ENCODE assay signal across 29 cellular contexts in the genomic region with DNA sequence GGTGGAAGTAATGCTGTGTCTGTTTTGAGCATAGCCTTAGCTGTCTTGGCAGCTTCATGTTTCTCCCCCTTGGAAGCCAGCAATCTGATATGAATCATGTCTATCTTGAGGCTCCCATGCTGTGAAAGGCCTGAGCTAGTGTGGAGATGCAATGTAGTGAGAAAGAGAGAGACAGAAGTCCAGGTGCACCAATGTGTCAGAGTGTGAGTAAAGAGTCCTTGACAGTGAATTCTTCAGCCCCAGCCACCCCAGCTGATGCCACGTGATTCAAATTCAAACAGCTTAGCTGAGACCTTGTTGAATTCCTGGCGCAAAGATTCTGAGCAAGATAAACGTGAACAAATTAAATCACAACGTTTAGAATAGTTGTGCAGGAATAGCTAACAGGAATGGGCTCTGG.
DNase-seq lines count a peak whose midpoint lies in the region; ATAC-seq and TF ChIP-seq lines count a peak whose summit lies in the region.
"Had no signal": no experiment of that assay in that cellular context is flagged by ENCODE, and none has a peak within 500 bp of the region (broad histone marks: within the 10 kb centered on the region; RNA-seq: fewer than 3 reads in every experiment).

No MANE protein-coding gene starts in this region.

- DNase-seq in DMS53 (lab: John Stamatoyannopoulos, UW) (peak; percentile 11), DMS53 treated with DMSO at 0.1 percent for 48 hours (lab: John Stamatoyannopoulos, UW; ENCODE audit: unreplicated experiment) (no peak), astrocyte of the hippocampus (ENCODE audit: low read depth, low spot score) (peak; percentile 18), mesendoderm (peak; percentile 50), thyroid gland (peak; percentile 24 to 29), COLO829 (ENCODE audit: low spot score) (no peak)
- no peak for DNase-seq in CD4-positive, alpha-beta T cell
- DNase-seq: activated CD4-positive, alpha-beta T cell treated with anti-CD3 and anti-CD28 coated beads, Interleukin-2, amount 50 U/mL, for 48 hours; activated CD4-positive, CD25-positive, alpha-beta regulatory T cell; activated CD8-positive, alpha-beta memory T cell treated with anti-CD3 and anti-CD28 coated beads, Interleukin-2, amount 50 U/mL, for 48 hours; CD8-positive, alpha-beta memory T cell; DMS79; dorsolateral prefrontal cortex; GF-D8; GOT3; left cardiac atrium; mesenchymal stem cell; natural killer cell; NCI-H1105 treated with DMSO at 0.1 percent for 48 hours; NCI-H2107; NCI-H526 treated with DMSO at 0.1 percent for 48 hours; RPMI8226; stimulated activated CD8-positive, alpha-beta memory T cell treated with anti-CD3 and anti-CD28 coated beads, Interleukin-4, amount 100 ng/mL, for 48 hours; T1000; transverse colon had no signal

- H3K27ac ChIP-seq in mesendoderm (ENCODE audit: low read depth, low read length) (no peak overlapping the region), thyroid gland (no peak overlapping the region)
- no peak overlapping the region for H3K27ac ChIP-seq in CD4-positive, alpha-beta T cell (ENCODE audit: low read depth, low read length)
- H3K27ac ChIP-seq: 22Rv1, dorsolateral prefrontal cortex, transverse colon had no signal

- TF ChIP-seq CTCF in thyroid gland (IDR thresholded peaks at IDR 0.05) = no peak
- TF ChIP-seq CTCF in CD4-positive, alpha-beta T cell (IDR thresholded peaks at IDR 0.05) = no peak

- CTCF ChIA-PET in CD4-positive, alpha-beta T cell (lab: Charles Lee) = no interaction called here

- no CpG with 5 or more reads among the region's 4 CpGs for WGBS in mesendoderm (ENCODE audit: extremely low coverage, insufficient coverage, low lambda C conversion rate)
- WGBS in thyroid gland, 2 donors = 26 to 31% methylated on average over 4 of the region's 4 CpGs

- H3K27ac Mint-ChIP-seq in CD4-positive, alpha-beta T cell = no peak overlapping the region
- H3K27ac Mint-ChIP-seq: activated naive CD4-positive, alpha-beta T cell treated with anti-CD3 and anti-CD28 coated beads, Interleukin-2, amount 50 U/mL, for 24 hours; activated T-helper 17 cell treated with anti-CD3 and anti-CD28 coated beads, Interleukin-2, amount 50 U/mL, for 72 hours; CD8-positive, alpha-beta memory T cell; natural killer cell had no signal

- no peaks in the 10 kb centered on the region for H3K4me1 Mint-ChIP-seq in CD4-positive, alpha-beta T cell (ENCODE audit: low read depth)
- H3K4me1 Mint-ChIP-seq: activated naive CD4-positive, alpha-beta T cell treated with anti-CD3 and anti-CD28 coated beads, Interleukin-2, amount 50 U/mL, for 24 hours; activated T-helper 17 cell treated with anti-CD3 and anti-CD28 coated beads, Interleukin-2, amount 50 U/mL, for 72 hours; CD8-positive, alpha-beta memory T cell; natural killer cell had no signal

- no peak overlapping the region for H3K4me3 Mint-ChIP-seq in CD4-positive, alpha-beta T cell
- H3K4me3 Mint-ChIP-seq: activated naive CD4-positive, alpha-beta T cell treated with anti-CD3 and anti-CD28 coated beads, Interleukin-2, amount 50 U/mL, for 24 hours; activated T-helper 17 cell treated with anti-CD3 and anti-CD28 coated beads, Interleukin-2, amount 50 U/mL, for 72 hours; CD8-positive, alpha-beta memory T cell; natural killer cell had no signal

- no peak for ATAC-seq in CD4-positive, alpha-beta T cell (ENCODE audit: poor library complexity)
- no peak for ATAC-seq in GM19324 (IDR thresholded peaks at IDR 0.05; ENCODE audit: low FRiP score, unreplicated experiment)
- ATAC-seq: activated T-helper 17 cell treated with anti-CD3 and anti-CD28 coated beads, Interleukin-2, amount 50 U/mL, for 72 hours; left cardiac atrium; natural killer cell had no signal

- no peak overlapping the region for H3K23ac ChIP-seq in mesendoderm (ENCODE audit: low read length)

- no peak overlapping the region for H2BK15ac ChIP-seq in mesendoderm (replicated peaks; ENCODE audit: low read depth)

- no peak overlapping the region for H4K5ac ChIP-seq in mesendoderm (ENCODE audit: low read length)

- H3K18ac ChIP-seq in mesendoderm (ENCODE audit: low read length) = no peak overlapping the region

- H3K4me2 ChIP-seq in mesendoderm (ENCODE audit: low read length) = no peak overlapping the region

- intact Hi-C loops in thyroid gland (cut with DNase I) = no loop called here
- intact Hi-C loops in CD4-positive, alpha-beta T cell (cut with DNase I, micrococcal nuclease) = no loop called here

- no peak for TF ChIP-seq POLR2A in thyroid gland (IDR thresholded peaks at IDR 0.05)

- H3K9me3 Mint-ChIP-seq in CD4-positive, alpha-beta T cell = no peaks in the 10 kb centered on the region
- H3K9me3 Mint-ChIP-seq: activated naive CD4-positive, alpha-beta T cell treated with anti-CD3 and anti-CD28 coated beads, Interleukin-2, amount 50 U/mL, for 24 hours had no signal

- H3K4me1 ChIP-seq in mesendoderm (ENCODE audit: control insufficient read depth, low read depth, low read length) = no peaks in the 10 kb centered on the region
- H3K4me1 ChIP-seq in thyroid gland = peaks cover 0 to 3% of the 10 kb centered on the region in 2 donors
- H3K4me1 ChIP-seq: transverse colon had no signal

- H3K4me3 ChIP-seq in mesendoderm (ENCODE audit: low read length) = no peak overlapping the region
- no peak overlapping the region for H3K4me3 ChIP-seq in thyroid gland (replicated peaks in 1 of 3)
- H3K4me3 ChIP-seq: dorsolateral prefrontal cortex, transverse colon had no signal

- no peak overlapping the region for H2BK120ac ChIP-seq in mesendoderm (ENCODE audit: low read depth, low read length)

- H3K27me3 Mint-ChIP-seq in CD4-positive, alpha-beta T cell = no peaks in the 10 kb centered on the region
- H3K27me3 Mint-ChIP-seq: activated naive CD4-positive, alpha-beta T cell treated with anti-CD3 and anti-CD28 coated beads, Interleukin-2, amount 50 U/mL, for 24 hours; activated T-helper 17 cell treated with anti-CD3 and anti-CD28 coated beads, Interleukin-2, amount 50 U/mL, for 72 hours; CD8-positive, alpha-beta memory T cell had no signal

- H3K36me3 ChIP-seq in mesendoderm (ENCODE audit: control insufficient read depth, insufficient read depth, low read length) (no peaks in the 10 kb centered on the region), thyroid gland (no peaks in the 10 kb centered on the region)
- H3K36me3 ChIP-seq: transverse colon had no signal

- no peaks in the 10 kb centered on the region for H3K79me1 ChIP-seq in mesendoderm (ENCODE audit: low read length)

- no peak overlapping the region for H3K4ac ChIP-seq in mesendoderm (ENCODE audit: low read depth, low read length)

- H3K56ac ChIP-seq in mesendoderm (ENCODE audit: low read length) = no peak overlapping the region

- no peak overlapping the region for H3K9ac ChIP-seq in mesendoderm (ENCODE audit: low read length)

- POLR2A ChIA-PET in CD4-positive, alpha-beta T cell (lab: Charles Lee) = no interaction called here

- H3K79me2 ChIP-seq in mesendoderm (ENCODE audit: control insufficient read depth, insufficient read depth, low read length) = no peaks in the 10 kb centered on the region

- H3K27me3 ChIP-seq in mesendoderm (ENCODE audit: insufficient read depth, low read length, poor library complexity) = no peaks in the 10 kb centered on the region
- no peaks in the 10 kb centered on the region for H3K27me3 ChIP-seq in thyroid gland
- no peaks in the 10 kb centered on the region for H3K27me3 ChIP-seq in CD4-positive, alpha-beta T cell (ENCODE audit: control insufficient read depth, insufficient read depth, low read length)
- H3K27me3 ChIP-seq: dorsolateral prefrontal cortex, transverse colon had no signal

- no peak overlapping the region for H4K8ac ChIP-seq in mesendoderm (ENCODE audit: low read depth, low read length)

- no peak overlapping the region for H2BK5ac ChIP-seq in mesendoderm (ENCODE audit: low read length)

- H3K36me3 Mint-ChIP-seq in CD4-positive, alpha-beta T cell (ENCODE audit: low read depth) = no peaks in the 10 kb centered on the region
- H3K36me3 Mint-ChIP-seq: activated naive CD4-positive, alpha-beta T cell treated with anti-CD3 and anti-CD28 coated beads, Interleukin-2, amount 50 U/mL, for 24 hours; natural killer cell had no signal

- H3K9me3 ChIP-seq in thyroid gland = no peaks in the 10 kb centered on the region
- no peaks in the 10 kb centered on the region for H3K9me3 ChIP-seq in CD4-positive, alpha-beta T cell (ENCODE audit: control insufficient read depth, low read length)
- H3K9me3 ChIP-seq: transverse colon had no signal

- no peak overlapping the region for H2AK5ac ChIP-seq in mesendoderm (ENCODE audit: low read length)

Comparison
In these comparisons a context has a peak if more than half of its experiments do, and no peak if none do; other contexts are left out.
1. DNase-seq: peak in DMS53 (single experiment), astrocyte of the hippocampus (single experiment), mesendoderm (single experiment) and thyroid gland (2 of 2); none in DMS53 treated with DMSO at 0.1 percent for 48 hours (single experiment), CD4-positive, alpha-beta T cell (0 of 10) and COLO829 (single experiment).